Comparison of ENCODE assay signal across 8 cellular contexts in genomic region chr16:47142469-47143328, GRCh38. TPM values are rescaled to one million over a fixed set of nuclear protein-coding genes. Genes with fewer than 3 reads are reported as not detected.
DNase-seq lines count a peak whose midpoint lies in the region; ATAC-seq, FAIRE-seq and TF ChIP-seq lines count a peak whose summit lies in the region.

No MANE protein-coding gene starts in this region.

- TF ChIP-seq POLR2A in K562 (conservative IDR thresholded peaks at IDR 0.05) (no peak), gastrocnemius medialis (IDR thresholded peaks at IDR 0.05) (no peak)

- H3K9ac ChIP-seq in BLaER1 = peak overlapping the region; percentile 87
- peak overlapping the region; percentile 71 to 98 for H3K9ac ChIP-seq in K562 (ENCODE audit: insufficient read depth in 1 of 2, low read depth in 2 of 2, low read length in 2 of 2)

- intact Hi-C loops in K562 (cut with micrococcal nuclease) = loop anchor here (1.0 to 5.0 kb wide), 3 partner anchors 320 to 1014 kb away; partner anchors contain the start of genes ITFG1 and PHKB
- intact Hi-C loops in gastrocnemius medialis (cut with DNase I; ENCODE audit: low total_unique reads) = loop anchor here (2.0 to 5.0 kb wide), 5 partner anchors 105 to 1022 kb away; partner anchors contain the start of genes ITFG1 and PHKB

- CTCF ChIA-PET in K562 (lab: Yijun Ruan, JAX; ENCODE audit: low intra/inter-chr PET ratio) = interaction anchor here (0.7 to 2.0 kb wide), 5 partner anchors 20 to 1014 kb away, joined by 3 to 6 read pairs (median 4); no protein-coding TSS in a partner anchor

- no peak for TF ChIP-seq EP300 in K562 (IDR thresholded peaks at IDR 0.05; ENCODE audit: low read length)

- POLR2A ChIA-PET in K562 (lab: Yijun Ruan, JAX) = interaction anchor here (0.6 to 0.9 kb wide), 3 partner anchors 38 to 267 kb away, joined by 3 read pairs; no protein-coding TSS in a partner anchor

- H2AFZ ChIP-seq in K562 (ENCODE audit: low read depth, low read length) = peak overlapping the region; percentile 87

- BruUV-seq in K562 (replicated peaks; lab: Mats Ljungman, UMichigan) = no TSS peak

- H3K9me1 ChIP-seq in K562 (ENCODE audit: control insufficient read depth, insufficient read depth, low read length) = no peaks in the 10 kb centered on the region

- under 1% methylated on average over 49 of the region's 64 CpGs for WGBS in K562 (ENCODE audit: insufficient coverage, low coverage, missing lambda C conversion rate)
- WGBS in iPS DF 6.9 (ENCODE audit: insufficient coverage, insufficient read length) = no CpG with 5 or more reads among the region's 64 CpGs

- H3K79me2 ChIP-seq in K562 (ENCODE audit: control insufficient read depth, insufficient read depth, low read length) = peaks cover 57% of the 10 kb centered on the region

- ATAC-seq in HG03442 (IDR thresholded peaks at IDR 0.05; ENCODE audit: unreplicated experiment) (peak; percentile 5), K562 (peak; percentile 63), gastrocnemius medialis (peak; percentile 16 to 20)

- H3K27ac ChIP-seq in BLaER1 = peak overlapping the region; percentile 93
- H3K27ac ChIP-seq in K562 (ENCODE audit: extremely low read depth, low read depth, low read length) = peak overlapping the region; percentile 81
- H3K27ac ChIP-seq in iPS DF 6.9 (ENCODE audit: low read length) = no peak overlapping the region
- peak overlapping the region; percentile 47 to 64 (median 60) for H3K27ac ChIP-seq in gastrocnemius medialis

- H3K4me3 ChIP-seq in BLaER1 (peak overlapping the region; percentile 78), K562 (peak overlapping the region; percentile 64), iPS DF 6.9 (ENCODE audit: low read length) (peak overlapping the region; percentile 59; the same call in 1 of the 2 replicates), gastrocnemius medialis (peak overlapping the region; percentile 55 to 78 (median 64))

- peaks cover 51% of the 10 kb centered on the region for H4K20me1 ChIP-seq in BLaER1
- H4K20me1 ChIP-seq in K562 (replicated peaks; ENCODE audit: control insufficient read depth, insufficient read depth, low read length) = peaks cover 3% of the 10 kb centered on the region

- H3K9me3 ChIP-seq in BLaER1 = no peaks in the 10 kb centered on the region
- H3K9me3 ChIP-seq in K562 (replicated peaks; ENCODE audit: control insufficient read depth, insufficient read depth, low read depth, low read length) = 0 out of 2 replicates have a peak, but pooled peaks cover 2% of the 10 kb centered on the region
- H3K9me3 ChIP-seq in iPS DF 6.9 (ENCODE audit: control insufficient read depth, insufficient read depth, low read length) = no peaks in the 10 kb centered on the region
- H3K9me3 ChIP-seq in gastrocnemius medialis = no peaks in the 10 kb centered on the region

- H3K4me2 ChIP-seq in BLaER1 (peak overlapping the region; percentile 89), K562 (ENCODE audit: insufficient read depth, low read length) (peak overlapping the region; percentile 86)

- no peak for FAIRE-seq in K562 (lab: Jason Lieb, UNC)

- H3K4me1 ChIP-seq in BLaER1 (peaks cover 19% of the 10 kb centered on the region), K562 (replicated peaks in 1 of 2; ENCODE audit: control insufficient read depth in 2 of 2, insufficient read depth in 2 of 2, low read length in 2 of 2) (peaks cover 10 to 23% of the 10 kb centered on the region in 2 experiments; a peak in 4 of 5 replicates), iPS DF 6.9 (ENCODE audit: control insufficient read depth, insufficient read depth, low read length) (peaks cover 1% of the 10 kb centered on the region; the same call in 1 of the 2 replicates), gastrocnemius medialis (no peaks in the 10 kb centered on the region)

- H3K36me3 ChIP-seq in BLaER1 (no peaks in the 10 kb centered on the region), K562 (ENCODE audit: control insufficient read depth, insufficient read depth, low read length) (peaks cover 8% of the 10 kb centered on the region; the same call in 1 of the 3 replicates), iPS DF 6.9 (ENCODE audit: control insufficient read depth, insufficient read depth, low read length) (no peaks in the 10 kb centered on the region), gastrocnemius medialis (no peaks in the 10 kb centered on the region)

- TF ChIP-seq CTCF in K562 (IDR thresholded peaks at IDR 0.05 in 2 of 3, conservative IDR thresholded peaks at IDR 0.05 in 1 of 3; ENCODE audit: insufficient read depth in 2 of 3, low read depth in 1 of 3, low read length in 3 of 3) = 0 out of 6 replicates have a peak, but pooled peaks of 1 of the 3 experiments have one; percentile 2
- TF ChIP-seq CTCF in gastrocnemius medialis (IDR thresholded peaks at IDR 0.05 in 4 of 5, conservative IDR thresholded peaks at IDR 0.05 in 1 of 5) = no peak

- DNase-seq in GM19238 (ENCODE audit: insufficient read length, low spot score) (peak; percentile 32), SIG-M5 treated with dmso at 0.1 percent for 504 hours (lab: John Stamatoyannopoulos, UW; ENCODE audit: unreplicated experiment) (peak; percentile 77), K562 (ENCODE audit: extremely low read depth in 1 of 4, low spot score in 3 of 4) (peak; percentile 41 to 59 (median 56)), iPS DF 6.9 (ENCODE audit: low read depth, low spot score) (no peak), gastrocnemius medialis (no peak)
- DNase-seq in stimulated activated naive CD4-positive, alpha-beta T cell treated with Interleukin-2 at 50 U/mL for 16 hours (lab: John Stamatoyannopoulos, UW) = no peak

- H3K27me3 ChIP-seq in BLaER1 (peaks cover 42% of the 10 kb centered on the region), K562 (ENCODE audit: control insufficient read depth in 2 of 2, insufficient read depth in 2 of 2, low read length in 2 of 2) (no peaks in the 10 kb centered on the region), iPS DF 6.9 (ENCODE audit: control insufficient read depth, insufficient read depth, low read length) (peaks cover 8% of the 10 kb centered on the region; the same call in 1 of the 2 replicates), gastrocnemius medialis (no peaks in the 10 kb centered on the region)

- in situ Hi-C loops in K562 (cut with MboI) (no loop called here), gastrocnemius medialis (cut with MboI; ENCODE audit: low sequenced_read_pairs in 4 of 4) (loop anchor here in 2 of 4 donors (10.0 to 25.0 kb wide), 2 partner anchors 1020 to 1022 kb away; partner anchors contain the start of gene ABCC12 (in 1 of the 2))

- no peak for TF ChIP-seq RAD21 in K562 (CRISPR knock-in tag; conservative IDR thresholded peaks at IDR 0.05 in 1 of 2, IDR thresholded peaks at IDR 0.05 in 1 of 2)

TF ChIP-seq in K562, 482 proteins besides CTCF, POLR2A, EP300 and RAD21 (continues in another document):
- 0 out of 2 replicates have a peak, but pooled peaks have one; percentile 29 for TF ChIP-seq KAT7 (CRISPR knock-in tag; IDR thresholded peaks at IDR 0.05; ENCODE audit: borderline replicate concordance)
- TF ChIP-seq NRF1 (conservative IDR thresholded peaks at IDR 0.05 in 1 of 2, IDR thresholded peaks at IDR 0.05 in 1 of 2) = peak in 1 of 2 experiments; percentile 37; a peak in 2 of 4 replicates
- no peak for TF ChIP-seq KLF1 (tag; IDR thresholded peaks at IDR 0.05)
- no peak for TF ChIP-seq CBX2 (IDR thresholded peaks at IDR 0.05; ENCODE audit: insufficient read depth, low read length, poor library complexity, severe bottlenecking)
- TF ChIP-seq RBBP5 (IDR thresholded peaks at IDR 0.05; ENCODE audit: borderline replicate concordance, insufficient read depth, low read length, poor library complexity, severe bottlenecking) = peak; percentile 87
- no peak for TF ChIP-seq TARDBP (IDR thresholded peaks at IDR 0.05)
- 0 out of 2 replicates have a peak, but pooled peaks have one; percentile 13 for TF ChIP-seq ZNF165 (CRISPR knock-in tag; IDR thresholded peaks at IDR 0.05; ENCODE audit: borderline replicate concordance)
- TF ChIP-seq, protein P1, sequence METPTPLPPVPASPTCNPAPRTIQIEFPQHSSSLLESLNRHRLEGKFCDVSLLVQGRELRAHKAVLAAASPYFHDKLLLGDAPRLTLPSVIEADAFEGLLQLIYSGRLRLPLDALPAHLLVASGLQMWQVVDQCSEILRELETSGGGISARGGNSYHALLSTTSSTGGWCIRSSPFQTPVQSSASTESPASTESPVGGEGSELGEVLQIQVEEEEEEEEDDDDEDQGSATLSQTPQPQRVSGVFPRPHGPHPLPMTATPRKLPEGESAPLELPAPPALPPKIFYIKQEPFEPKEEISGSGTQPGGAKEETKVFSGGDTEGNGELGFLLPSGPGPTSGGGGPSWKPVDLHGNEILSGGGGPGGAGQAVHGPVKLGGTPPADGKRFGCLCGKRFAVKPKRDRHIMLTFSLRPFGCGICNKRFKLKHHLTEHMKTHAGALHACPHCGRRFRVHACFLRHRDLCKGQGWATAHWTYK (CRISPR knock-in tag; IDR thresholded peaks at IDR 0.05) = 0 out of 2 replicates have a peak, but pooled peaks have one; percentile 9
- peak; percentile 82 for TF ChIP-seq HNRNPLL (IDR thresholded peaks at IDR 0.05; ENCODE audit: low read depth, low read length, poor library complexity, severe bottlenecking)
- TF ChIP-seq ZNF232 (CRISPR knock-in tag; IDR thresholded peaks at IDR 0.05) = peak; percentile 36; the same call in 1 of the 2 replicates
- no peak for TF ChIP-seq ZNF212 (CRISPR knock-in tag; IDR thresholded peaks at IDR 0.05)
- no peak for TF ChIP-seq ZNF133 (CRISPR knock-in tag; IDR thresholded peaks at IDR 0.05)

RNA-seq across cellular contexts. Expression of gene NETO2, which starts 1.0 kb away (rescaled TPM):
- 13.9 and 26.2 TPM in 2 replicates for total RNA-seq in K562 (2011; cell fraction: chromatin; rRNA removed; ENCODE audit: low replicate concordance)
- 11.7 and 12.4 TPM in 2 replicates for total RNA-seq in K562 (2011; cell fraction: nucleolus; rRNA removed)
- total RNA-seq in K562 (2011; cell fraction: nucleoplasm; rRNA removed) = 19.5 and 23.9 TPM in 2 replicates
- total RNA-seq in K562 (2014; rRNA removed) (10.9 and 15.2 TPM in 2 replicates), K562 (2014; rRNA removed; fragmentation: Illumina TruSeq; extraction: Trizol) (24.3 and 24.4 TPM in 2 replicates), K562 (2015; rRNA removed; fragmentation: Illumina TruSeq; extraction: Trizol) (28.2 and 32.8 TPM in 2 replicates), K562 (2021) (16.2 and 19.0 TPM in 2 replicates), gastrocnemius medialis (1 to 10 TPM in 3 of 4 donors, under 1 TPM in 1; 0.31 to 5.9 (median 2.6) TPM)
- polyA plus RNA-seq in K562 (2011; rRNA removed) (29.5 and 31.4 TPM in 2 replicates), K562 (2014; fragmentation: Illumina TruSeq; extraction: Trizol) (26.2 and 37.0 TPM in 2 replicates), K562 (2014; fragmentation: Nextera tagmentation; extraction: Ambion mirVana) (1 to 10 TPM; 4.1 to 6.3 TPM), K562 (2014; rRNA removed) (22.2 and 31.2 TPM in 2 replicates)
- 15.4 and 21.9 TPM in 2 replicates for polyA plus RNA-seq in K562 (2011; cell fraction: cytosol; rRNA removed)
- 38.1 and 43.2 TPM in 2 replicates for polyA plus RNA-seq in K562 (2011; cell fraction: nucleus; rRNA removed)
- 12.1 and 17.1 TPM in 2 replicates for polyA plus RNA-seq in K562 (2012)
- 27.8 and 32.8 TPM in 2 replicates for polyA minus RNA-seq in K562 (2011; rRNA and poly(A)+ RNA removed)
- 13.9 and 14.2 TPM in 2 replicates for polyA minus RNA-seq in K562 (2011; cell fraction: cytosol; rRNA and poly(A)+ RNA removed)
- polyA minus RNA-seq in K562 (2011; cell fraction: nucleus; rRNA and poly(A)+ RNA removed) = 6.1 and 8.4 TPM in 2 replicates

Comparison
In these comparisons a context has a peak if more than half of its experiments do, and no peak if none do; other contexts are left out.
1. DNase-seq: peak in GM19238 (single experiment), SIG-M5 treated with dmso at 0.1 percent for 504 hours (single experiment) and K562 (4 of 4); none in iPS DF 6.9 (single experiment), gastrocnemius medialis (0 of 2) and stimulated activated naive CD4-positive, alpha-beta T cell treated with Interleukin-2 at 50 U/mL for 16 hours (single experiment).
2. ATAC-seq: peak in every context shown above with its lines; median percentile 63 in K562; 18 in gastrocnemius medialis; 5 in HG03442.
3. Peak in every context shown above with its lines, with median percentiles within 50 percentile points of each other: H3K4me3 ChIP-seq.